In genomic region chr19:1236566-1236965, GRCh38 we compare ENCODE assay signal across 10 cellular contexts. TPM values are rescaled to one million over a fixed set of nuclear protein-coding genes. Genes with fewer than 3 reads are reported as not detected.
DNase-seq lines count a peak whose midpoint lies in the region; ATAC-seq and TF ChIP-seq lines count a peak whose summit lies in the region.
"Had no signal": no experiment of that assay in that cellular context is flagged by ENCODE, and none has a peak within 500 bp of the region (broad histone marks: within the 10 kb centered on the region; RNA-seq: fewer than 3 reads in every experiment).

No MANE protein-coding gene starts in this region.

- H3K27me3 ChIP-seq in HUES64 (ENCODE audit: insufficient read depth, low read length) (no peaks in the 10 kb centered on the region), MM.1S (replicated peaks; ENCODE audit: insufficient read depth, low read length) (peaks cover 78% of the 10 kb centered on the region)

- H3K9ac ChIP-seq in HUES64 (ENCODE audit: low read depth, low read length) (peak overlapping the region; percentile 69), MM.1S (ENCODE audit: low read length) (no peak overlapping the region)

- H3K4me2 ChIP-seq in MM.1S (ENCODE audit: low read depth, low read length), result no peak overlapping the region

- no peaks in the 10 kb centered on the region for H3K9me3 ChIP-seq in HUES64 (ENCODE audit: insufficient read depth, low read depth, low read length)
- no peaks in the 10 kb centered on the region for H3K9me3 ChIP-seq in MM.1S (replicated peaks; ENCODE audit: insufficient read depth, low read length)

- no peak for TF ChIP-seq CTCF in AG10803 (conservative IDR thresholded peaks at IDR 0.05; ENCODE audit: low read length)
- TF ChIP-seq CTCF in nephron progenitor cell (IDR thresholded peaks at IDR 0.05), result no peak
- no peak for TF ChIP-seq CTCF in MM.1S (IDR thresholded peaks at IDR 0.05; ENCODE audit: low read length)

- no peaks in the 10 kb centered on the region for H3K9me2 ChIP-seq in MM.1S (replicated peaks; ENCODE audit: insufficient read depth, low read length)

- H3K4me3 ChIP-seq in AG10803 (ENCODE audit: low read length) (peak overlapping the region; percentile 71), HUES64 (ENCODE audit: low read length) (peak overlapping the region; percentile 78), MM.1S (ENCODE audit: low read length) (no peak overlapping the region)

- H3K4me1 ChIP-seq in HUES64 (ENCODE audit: insufficient read depth, low read length), result peaks cover 7% of the 10 kb centered on the region; the same call in 1 of the 2 replicates
- peaks cover 7% of the 10 kb centered on the region for H3K4me1 ChIP-seq in MM.1S (ENCODE audit: low read length)

- no peak for DNase-seq in AG10803 (ENCODE audit: low read depth)
- peak in 38 of 61 donors; percentile 9 to 73 (median 52) for DNase-seq in caudate nucleus (lab: John Stamatoyannopoulos, UW)
- peak; percentile 54 for DNase-seq in nephron progenitor cell
- DNase-seq in MM.1S, result no peak
- DNase-seq in activated T-helper 1 cell treated with anti-CD3 and anti-CD28 coated beads, Interleukin-12 subunit alpha, Interleukin-12 subunit beta, Interleukin-2, Interleukin-4 antibody, amounts not matched to agents 30 ng/mL and 10 ng/mL and 1 ng/mL, durations not matched to agents 14 hours and 24 hours and 36 hours (ENCODE audit: low spot score), result no peak
- no peak for DNase-seq in NOMO-1 treated with dmso at 0.1 percent for 144 hours (lab: John Stamatoyannopoulos, UW; ENCODE audit: unreplicated experiment)
- DNase-seq: activated CD4-positive, alpha-beta memory T cell treated with anti-CD3 and anti-CD28 coated beads, Interleukin-2, amount 10 ng/mL, durations not matched to agents 7 days and 5 days; NCI-H1694 treated with DMSO at 0.1 percent for 48 hours had no signal

- no peak overlapping the region for H2AFZ ChIP-seq in MM.1S (ENCODE audit: low read length)

- peaks cover 35% of the 10 kb centered on the region for H3K36me3 ChIP-seq in HUES64 (ENCODE audit: insufficient read depth, low read length)
- H3K36me3 ChIP-seq in MM.1S (replicated peaks; ENCODE audit: insufficient read depth, low read length), result no peaks in the 10 kb centered on the region

- H3K79me2 ChIP-seq in MM.1S (ENCODE audit: low read length), result no peaks in the 10 kb centered on the region

- H4K20me1 ChIP-seq in MM.1S (ENCODE audit: insufficient read depth, low read length), result no peaks in the 10 kb centered on the region

- H3K9me3 Mint-ChIP-seq in nephron progenitor cell, result no peaks in the 10 kb centered on the region
- H3K9me3 Mint-ChIP-seq in activated T-helper 1 cell treated with anti-CD3 and anti-CD28 coated beads, Interleukin-12 subunit alpha, Interleukin-12 subunit beta, Interleukin-2, Interleukin-4 antibody, amounts not matched to agents 30 ng/mL and 10 ng/mL and 1 ng/mL, durations not matched to agents 14 hours and 24 hours and 36 hours, result no peaks in the 10 kb centered on the region
- H3K9me3 Mint-ChIP-seq: activated CD4-positive, alpha-beta memory T cell treated with anti-CD3 and anti-CD28 coated beads, Interleukin-2, amount 10 ng/mL, durations not matched to agents 7 days and 5 days had no signal

- H3K27me3 Mint-ChIP-seq in nephron progenitor cell (ENCODE audit: low read depth, poor library complexity), result no peaks in the 10 kb centered on the region
- peaks cover 21% of the 10 kb centered on the region for H3K27me3 Mint-ChIP-seq in activated T-helper 1 cell treated with anti-CD3 and anti-CD28 coated beads, Interleukin-12 subunit alpha, Interleukin-12 subunit beta, Interleukin-2, Interleukin-4 antibody, amounts not matched to agents 30 ng/mL and 10 ng/mL and 1 ng/mL, durations not matched to agents 14 hours and 24 hours and 36 hours (ENCODE audit: insufficient read depth)

- no peaks in the 10 kb centered on the region for H3K36me3 Mint-ChIP-seq in nephron progenitor cell (ENCODE audit: low read depth)
- no peaks in the 10 kb centered on the region for H3K36me3 Mint-ChIP-seq in activated T-helper 1 cell treated with anti-CD3 and anti-CD28 coated beads, Interleukin-12 subunit alpha, Interleukin-12 subunit beta, Interleukin-2, Interleukin-4 antibody, amounts not matched to agents 30 ng/mL and 10 ng/mL and 1 ng/mL, durations not matched to agents 14 hours and 24 hours and 36 hours (ENCODE audit: low read depth)

- intact Hi-C loops in activated T-helper 1 cell treated with anti-CD3 and anti-CD28 coated beads, Interleukin-12 subunit alpha, Interleukin-12 subunit beta, Interleukin-2, Interleukin-4 antibody, amounts not matched to agents 30 ng/mL and 10 ng/mL and 1 ng/mL, durations not matched to agents 14 hours and 24 hours and 36 hours (cut with micrococcal nuclease), result no loop called here

- 11% methylated on average over 38 of the region's 42 CpGs for WGBS in HUES64

- H3K27ac Mint-ChIP-seq in nephron progenitor cell, result no peak overlapping the region
- no peak overlapping the region for H3K27ac Mint-ChIP-seq in activated T-helper 1 cell treated with anti-CD3 and anti-CD28 coated beads, Interleukin-12 subunit alpha, Interleukin-12 subunit beta, Interleukin-2, Interleukin-4 antibody, amounts not matched to agents 30 ng/mL and 10 ng/mL and 1 ng/mL, durations not matched to agents 14 hours and 24 hours and 36 hours
- H3K27ac Mint-ChIP-seq: activated CD4-positive, alpha-beta memory T cell treated with anti-CD3 and anti-CD28 coated beads, Interleukin-2, amount 10 ng/mL, durations not matched to agents 7 days and 5 days had no signal

- ATAC-seq in HG03469 (IDR thresholded peaks at IDR 0.05; ENCODE audit: unreplicated experiment), result no peak

- H3K4me1 Mint-ChIP-seq in nephron progenitor cell, result peaks cover 30% of the 10 kb centered on the region
- H3K4me1 Mint-ChIP-seq in activated T-helper 1 cell treated with anti-CD3 and anti-CD28 coated beads, Interleukin-12 subunit alpha, Interleukin-12 subunit beta, Interleukin-2, Interleukin-4 antibody, amounts not matched to agents 30 ng/mL and 10 ng/mL and 1 ng/mL, durations not matched to agents 14 hours and 24 hours and 36 hours (ENCODE audit: low read depth), result peaks cover 21% of the 10 kb centered on the region

- H3F3A ChIP-seq in MM.1S (ENCODE audit: insufficient read depth, low read length), result peaks cover 23% of the 10 kb centered on the region

- H3K27ac ChIP-seq in HUES64 (ENCODE audit: low read depth, low read length) (no peak overlapping the region), caudate nucleus (ENCODE audit: low read depth, low read length) (peak overlapping the region; percentile 79), MM.1S (ENCODE audit: low read length) (no peak overlapping the region)

- peak overlapping the region; percentile 62 for H3K4me3 Mint-ChIP-seq in nephron progenitor cell
- no peak overlapping the region for H3K4me3 Mint-ChIP-seq in activated T-helper 1 cell treated with anti-CD3 and anti-CD28 coated beads, Interleukin-12 subunit alpha, Interleukin-12 subunit beta, Interleukin-2, Interleukin-4 antibody, amounts not matched to agents 30 ng/mL and 10 ng/mL and 1 ng/mL, durations not matched to agents 14 hours and 24 hours and 36 hours
- H3K4me3 Mint-ChIP-seq: activated CD4-positive, alpha-beta memory T cell treated with anti-CD3 and anti-CD28 coated beads, Interleukin-2, amount 10 ng/mL, durations not matched to agents 7 days and 5 days had no signal

RNA-seq across cellular contexts. Expression of gene CBARP, which starts 1.2 kb away (rescaled TPM):
- 7.7 TPM for polyA plus RNA-seq in HUES64 (2013, experiment 1 of 2)
- polyA plus RNA-seq in HUES64 (2013, experiment 2 of 2), result 10.9 TPM
- 1.5 and 1.8 TPM in 2 replicates for total RNA-seq in activated T-helper 1 cell treated with anti-CD3 and anti-CD28 coated beads, Interleukin-12 subunit alpha, Interleukin-12 subunit beta, Interleukin-2, Interleukin-4 antibody, amounts not matched to agents 30 ng/mL and 10 ng/mL and 1 ng/mL, durations not matched to agents 14 hours and 24 hours and 36 hours

RNA-seq across cellular contexts. Expression of gene ATP5F1D, which starts 5.0 kb away (rescaled TPM):
- polyA plus RNA-seq in HUES64 (2013, experiment 1 of 2), result 131 TPM
- polyA plus RNA-seq in HUES64 (2013, experiment 2 of 2), result 132 TPM
- 234 and 239 TPM in 2 replicates for total RNA-seq in activated T-helper 1 cell treated with anti-CD3 and anti-CD28 coated beads, Interleukin-12 subunit alpha, Interleukin-12 subunit beta, Interleukin-2, Interleukin-4 antibody, amounts not matched to agents 30 ng/mL and 10 ng/mL and 1 ng/mL, durations not matched to agents 14 hours and 24 hours and 36 hours

RNA-seq across cellular contexts. Expression of gene MIDN, which starts 11.8 kb away (rescaled TPM):
- polyA plus RNA-seq in HUES64 (2013, experiment 1 of 2), result 116 TPM
- polyA plus RNA-seq in HUES64 (2013, experiment 2 of 2), result 108 TPM
- 87.6 and 91.6 TPM in 2 replicates for total RNA-seq in activated T-helper 1 cell treated with anti-CD3 and anti-CD28 coated beads, Interleukin-12 subunit alpha, Interleukin-12 subunit beta, Interleukin-2, Interleukin-4 antibody, amounts not matched to agents 30 ng/mL and 10 ng/mL and 1 ng/mL, durations not matched to agents 14 hours and 24 hours and 36 hours

RNA-seq across cellular contexts. Expression of gene STK11, which starts 31.0 kb away (rescaled TPM):
- 42.9 TPM for polyA plus RNA-seq in HUES64 (2013, experiment 1 of 2)
- polyA plus RNA-seq in HUES64 (2013, experiment 2 of 2), result 36.7 TPM
- 69.6 and 71.3 TPM in 2 replicates for total RNA-seq in activated T-helper 1 cell treated with anti-CD3 and anti-CD28 coated beads, Interleukin-12 subunit alpha, Interleukin-12 subunit beta, Interleukin-2, Interleukin-4 antibody, amounts not matched to agents 30 ng/mL and 10 ng/mL and 1 ng/mL, durations not matched to agents 14 hours and 24 hours and 36 hours

RNA-seq across cellular contexts. Expression of gene CIRBP, which starts 32.6 kb away (rescaled TPM):
- polyA plus RNA-seq in HUES64 (2013, experiment 1 of 2), result 162 TPM
- polyA plus RNA-seq in HUES64 (2013, experiment 2 of 2), result 166 TPM
- total RNA-seq in activated T-helper 1 cell treated with anti-CD3 and anti-CD28 coated beads, Interleukin-12 subunit alpha, Interleukin-12 subunit beta, Interleukin-2, Interleukin-4 antibody, amounts not matched to agents 30 ng/mL and 10 ng/mL and 1 ng/mL, durations not matched to agents 14 hours and 24 hours and 36 hours, result 245 and 256 TPM in 2 replicates

Comparison
In these comparisons a context has a peak if more than half of its experiments do, and no peak if none do; other contexts are left out.
1. DNase-seq: peak in caudate nucleus (38 of 61) and nephron progenitor cell (single experiment); none in AG10803 (single experiment), MM.1S (single experiment), activated T-helper 1 cell treated with anti-CD3 and anti-CD28 coated beads, Interleukin-12 subunit alpha, Interleukin-12 subunit beta, Interleukin-2, Interleukin-4 antibody, amounts not matched to agents 30 ng/mL and 10 ng/mL and 1 ng/mL, durations not matched to agents 14 hours and 24 hours and 36 hours (single experiment) and NOMO-1 treated with dmso at 0.1 percent for 144 hours (single experiment).